In the genomic region with DNA sequence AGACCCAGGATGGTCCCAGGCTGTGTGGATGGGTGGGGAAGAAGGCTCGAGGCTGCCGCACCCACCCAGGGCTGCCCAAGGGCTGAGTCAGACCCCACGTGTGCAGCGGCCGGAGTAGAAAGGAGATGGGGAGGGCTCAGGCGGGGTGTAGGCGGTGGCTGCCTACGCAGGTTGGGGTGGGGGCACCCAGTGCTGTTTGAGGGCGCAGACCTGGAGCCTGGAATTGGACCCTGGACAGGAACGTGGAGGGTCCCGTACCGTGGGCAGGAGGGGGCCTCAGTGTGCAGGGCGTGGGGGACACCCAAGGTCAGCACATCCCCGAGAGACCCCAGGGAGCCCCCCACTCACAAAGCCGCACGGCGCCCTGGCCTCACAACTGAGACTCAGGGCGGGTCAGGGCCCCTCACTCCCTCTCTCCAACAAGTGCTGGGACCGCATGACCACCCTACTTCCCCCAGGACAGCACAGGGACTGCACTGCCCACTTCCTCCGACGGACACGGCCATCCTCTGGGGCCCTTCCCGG, we compare ENCODE assay signal across 1 cellular context.
TF ChIP-seq lines count a peak whose summit lies in the region.

No MANE protein-coding gene starts in this region.

TF ChIP-seq in IMR-90, 13 proteins besides CTCF, POLR2A, EP300 and RAD21 (continued from another document):
- TF ChIP-seq, protein P1, sequence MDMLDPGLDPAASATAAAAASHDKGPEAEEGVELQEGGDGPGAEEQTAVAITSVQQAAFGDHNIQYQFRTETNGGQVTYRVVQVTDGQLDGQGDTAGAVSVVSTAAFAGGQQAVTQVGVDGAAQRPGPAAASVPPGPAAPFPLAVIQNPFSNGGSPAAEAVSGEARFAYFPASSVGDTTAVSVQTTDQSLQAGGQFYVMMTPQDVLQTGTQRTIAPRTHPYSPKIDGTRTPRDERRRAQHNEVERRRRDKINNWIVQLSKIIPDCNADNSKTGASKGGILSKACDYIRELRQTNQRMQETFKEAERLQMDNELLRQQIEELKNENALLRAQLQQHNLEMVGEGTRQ (IDR thresholded peaks at IDR 0.05; ENCODE audit: low read depth, low read length) = peak; percentile 65
- no peak for TF ChIP-seq CHD1 (IDR thresholded peaks at IDR 0.05; ENCODE audit: low read depth, low read length)
- TF ChIP-seq MAZ (IDR thresholded peaks at IDR 0.05; ENCODE audit: borderline replicate concordance, low read depth, low read length) = no peak
